Comparison of ENCODE assay signal across 12 cellular contexts in the genomic region with DNA sequence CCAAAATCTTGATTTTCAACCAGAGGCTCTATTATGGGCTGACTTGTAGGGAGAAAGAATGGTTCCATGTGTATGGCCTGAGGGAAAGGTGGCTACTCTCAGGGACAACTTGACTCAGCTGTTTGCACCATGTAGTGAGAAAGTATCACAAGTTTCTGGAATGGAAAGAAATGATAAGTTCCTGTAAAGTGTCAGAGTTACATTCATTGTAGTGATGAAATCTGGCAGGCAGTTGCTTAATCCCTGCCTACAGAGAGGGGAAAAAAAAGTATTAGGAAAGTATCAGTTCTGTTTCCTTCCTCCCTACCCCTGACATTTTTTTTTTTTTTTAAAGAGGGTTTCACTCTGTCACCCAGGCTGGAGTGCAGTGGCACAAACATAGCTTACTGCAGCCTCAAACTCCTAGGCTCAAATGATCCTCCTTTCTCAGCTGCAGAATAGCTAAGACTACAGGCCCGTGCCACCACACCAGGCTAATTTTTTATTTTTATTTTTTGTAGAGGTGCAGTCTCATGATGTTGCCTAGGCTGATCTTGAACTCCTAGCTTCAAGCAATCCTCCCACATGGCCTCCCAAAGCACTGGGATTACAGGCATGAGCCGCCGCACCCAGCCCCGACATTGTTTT. TPM values are rescaled to one million over a fixed set of nuclear protein-coding genes. Genes with fewer than 3 reads are reported as not detected.
DNase-seq lines count a peak whose midpoint lies in the region; ATAC-seq, FAIRE-seq and TF ChIP-seq lines count a peak whose summit lies in the region.
"Had no signal": no experiment of that assay in that cellular context is flagged by ENCODE, and none has a peak within 500 bp of the region (broad histone marks: within the 10 kb centered on the region; RNA-seq: fewer than 3 reads in every experiment).

No MANE protein-coding gene starts in this region.

- H3K4me3 ChIP-seq in AG04449 (ENCODE audit: low read depth, low read length) (no peak overlapping the region), HepG2 (replicated peaks in 1 of 3; ENCODE audit: insufficient read depth in 1 of 3, low read depth in 2 of 3, low read length in 3 of 3) (no peak overlapping the region)
- H3K4me3 ChIP-seq: lower lobe of right lung had no signal

- H3K9me3 Mint-ChIP-seq in activated naive CD4-positive, alpha-beta T cell treated with anti-CD3 and anti-CD28 coated beads, Interleukin-2, amount 50 U/mL, for 72 hours: no peaks in the 10 kb centered on the region

- ATAC-seq in activated naive CD4-positive, alpha-beta T cell treated with anti-CD3 and anti-CD28 coated beads, Interleukin-2, amount 50 U/mL, for 72 hours: peak; percentile 40 to 54
- ATAC-seq in HepG2 (no peak), T-helper 17 cell (no peak)

- H3K9ac ChIP-seq in HepG2 (ENCODE audit: insufficient read depth, low read depth, low read length): no peak overlapping the region

- H3K9me3 ChIP-seq in HepG2 (ENCODE audit: low read length) (no peaks in the 10 kb centered on the region), T-helper 17 cell (ENCODE audit: control insufficient read depth, low read length, poor library complexity, severe bottlenecking) (no peaks in the 10 kb centered on the region)
- H3K9me3 ChIP-seq: lower lobe of right lung had no signal

- no peak for TF ChIP-seq EP300 in HepG2 (IDR thresholded peaks at IDR 0.05; ENCODE audit: low read depth in 2 of 2, low read length in 2 of 2)
- TF ChIP-seq EP300 in HepG2 (CRISPR knock-in tag; IDR thresholded peaks at IDR 0.05; ENCODE audit: borderline replicate concordance): no peak

- no peak for TF ChIP-seq POLR2A in HepG2 (IDR thresholded peaks at IDR 0.05; ENCODE audit: insufficient read depth in 1 of 2, low read depth in 2 of 2, low read length in 2 of 2)

- no peak overlapping the region for H3K4me3 Mint-ChIP-seq in T-helper 17 cell

- peaks cover 0 to 4% of the 10 kb centered on the region in 2 donors for H3K36me3 Mint-ChIP-seq in activated naive CD4-positive, alpha-beta T cell treated with anti-CD3 and anti-CD28 coated beads, Interleukin-2, amount 50 U/mL, for 72 hours
- H3K36me3 Mint-ChIP-seq in T-helper 17 cell (ENCODE audit: low read depth): peaks cover 2% of the 10 kb centered on the region

- DNase-seq in AG04449 (ENCODE audit: low read depth, low spot score): peak; percentile 37
- peak; percentile 65 for DNase-seq in KBM-7
- DNase-seq in activated naive CD4-positive, alpha-beta T cell treated with anti-CD3 and anti-CD28 coated beads, Interleukin-2, amount 50 U/mL, for 72 hours (ENCODE audit: low spot score in 2 of 2): no peak
- DNase-seq in HepG2 (ENCODE audit: low spot score): no peak
- no peak for DNase-seq in cerebellar cortex (ENCODE audit: low spot score)
- no peak for DNase-seq in activated CD8-positive, alpha-beta memory T cell treated with anti-CD3 and anti-CD28 coated beads, Interleukin-2, amount 50 U/mL, for 4 hours
- DNase-seq in T-helper 17 cell: no peak
- no peak for DNase-seq in T1000 (lab: John Stamatoyannopoulos, UW)
- DNase-seq: erythroblast, lower lobe of right lung, NCI-H2171 had no signal

- peak overlapping the region in 1 of 2 donors; percentile 23 for H3K27ac Mint-ChIP-seq in activated naive CD4-positive, alpha-beta T cell treated with anti-CD3 and anti-CD28 coated beads, Interleukin-2, amount 50 U/mL, for 72 hours
- H3K27ac Mint-ChIP-seq in T-helper 17 cell: no peak overlapping the region

- no peak for TF ChIP-seq RAD21 in HepG2 (CRISPR knock-in tag; IDR thresholded peaks at IDR 0.05)

- H3K4me2 ChIP-seq in HepG2 (ENCODE audit: low read depth, low read length): no peak overlapping the region

- intact Hi-C loops in HepG2 (cut with micrococcal nuclease; ENCODE audit: unreplicated experiment): loop anchor here (10.0 kb wide), 1 partner anchor 655 kb away; a partner anchor contains a TSS

- no peaks in the 10 kb centered on the region for H3K27me3 ChIP-seq in HepG2 (ENCODE audit: control insufficient read depth in 1 of 2, insufficient read depth in 2 of 2, low read length in 2 of 2)

- H3K79me2 ChIP-seq in HepG2 (ENCODE audit: insufficient read depth, low read length): no peaks in the 10 kb centered on the region

- POLR2A ChIA-PET in AG04449 (lab: Yijun Ruan, JAX): no interaction called here
- POLR2A ChIA-PET in HepG2 (lab: Yijun Ruan, JAX): no interaction called here

- FAIRE-seq in HepG2 (lab: Jason Lieb, UNC): no peak
- FAIRE-seq: D721Med had no signal

- peaks cover 16% of the 10 kb centered on the region for H3K4me1 ChIP-seq in HepG2 (ENCODE audit: insufficient read depth, low read length)
- H3K4me1 ChIP-seq: lower lobe of right lung had no signal

- H3K27me3 Mint-ChIP-seq in T-helper 17 cell: no peaks in the 10 kb centered on the region

- BruUV-seq in HepG2 (replicated peaks; lab: Mats Ljungman, UMichigan): no TSS peak

- no peaks in the 10 kb centered on the region for H3K36me3 ChIP-seq in HepG2 (replicated peaks in 1 of 2; ENCODE audit: control insufficient read depth in 1 of 2, insufficient read depth in 2 of 2, low read length in 2 of 2)
- H3K36me3 ChIP-seq: lower lobe of right lung had no signal

- H2AFZ ChIP-seq in HepG2 (ENCODE audit: low read length): no peak overlapping the region

- 84% methylated on average over 4 of the region's 4 CpGs for WGBS in HepG2 (ENCODE audit: low lambda C conversion rate)

- no peak overlapping the region for H3K27ac ChIP-seq in HepG2 (ENCODE audit: extremely low read length, insufficient read depth, low read length)
- H3K27ac ChIP-seq: lower lobe of right lung had no signal

- no peaks in the 10 kb centered on the region for H4K20me1 ChIP-seq in HepG2 (ENCODE audit: insufficient read depth, low read length)

- TF ChIP-seq CTCF in AG04449 (IDR thresholded peaks at IDR 0.05; ENCODE audit: insufficient read depth, low read length, missing control alignments) (no peak), HepG2 (CRISPR knock-in tag; IDR thresholded peaks at IDR 0.05) (no peak)

- in situ Hi-C loops in KBM-7 (cut with MboI; ENCODE audit: low pct_unique_long_range_greater_than_20kb, low sequenced_read_pairs): no loop called here
- in situ Hi-C loops in HepG2 (cut with HindIII; ENCODE audit: extremely low pct_ligation_motif_present, low pct_unique_long_range_greater_than_20kb): loop anchor here (25.0 kb wide), 1 partner anchor 648 kb away; a partner anchor contains a TSS

- H3K4me1 Mint-ChIP-seq in T-helper 17 cell: peaks cover 6% of the 10 kb centered on the region

- CTCF ChIA-PET in AG04449 (lab: Yijun Ruan, JAX): no interaction called here
- CTCF ChIA-PET in HepG2 (lab: Yijun Ruan, JAX; ENCODE audit: low intra/inter-chr PET ratio, low total read pairs): no interaction called here

RNA-seq across cellular contexts. Expression of a gene that starts 4.7 kb away (rescaled TPM):
- total RNA-seq in activated naive CD4-positive, alpha-beta T cell treated with anti-CD3 and anti-CD28 coated beads, Interleukin-2, amount 50 U/mL, for 72 hours: 10 to 100 TPM; 30.4 to 36.0 TPM
- total RNA-seq in HepG2 (2016; rRNA removed; fragmentation: Illumina TruSeq; extraction: Trizol) (45.3 and 53.4 TPM in 2 replicates), T-helper 17 cell (10 to 100 TPM; 48.7 to 49.9 TPM)
- 63.0 and 88.0 TPM in 2 replicates for total RNA-seq in HepG2 (2016; cell fraction: cytosol; rRNA removed; fragmentation: Illumina TruSeq; extraction: Trizol; ENCODE audit: low read depth)
- total RNA-seq in HepG2 (2016; cell fraction: insoluble cytoplasmic fraction; rRNA removed; fragmentation: Illumina TruSeq; extraction: Trizol): 47.1 and 56.1 TPM in 2 replicates
- total RNA-seq in HepG2 (2016; cell fraction: membrane; rRNA removed; fragmentation: Illumina TruSeq; extraction: Trizol): 73.4 and 79.1 TPM in 2 replicates
- 47.7 and 52.7 TPM in 2 replicates for total RNA-seq in HepG2 (2016; cell fraction: nucleus; rRNA removed; fragmentation: Illumina TruSeq; extraction: Trizol)
- polyA plus RNA-seq in HepG2 (2011; rRNA removed): 17.4 TPM in 2 replicates
- 7.7 and 12.9 TPM in 2 replicates for polyA plus RNA-seq in HepG2 (2011; cell fraction: cytosol; rRNA removed)
- 9.5 and 10.5 TPM in 2 replicates for polyA plus RNA-seq in HepG2 (2011; cell fraction: nucleus; rRNA removed)
- 13.5 and 18.2 TPM in 2 replicates for polyA plus RNA-seq in HepG2 (2012)
- 78.1 and 98.5 TPM in 2 replicates for polyA plus RNA-seq in HepG2 (2016; cell fraction: cytosol; fragmentation: Illumina TruSeq; extraction: Trizol; ENCODE audit: low read depth)
- 41.7 and 43.3 TPM in 2 replicates for polyA plus RNA-seq in HepG2 (2016; cell fraction: insoluble cytoplasmic fraction; fragmentation: Illumina TruSeq; extraction: Trizol; ENCODE audit: low read depth)
- polyA plus RNA-seq in HepG2 (2016; cell fraction: membrane; fragmentation: Illumina TruSeq; extraction: Trizol; ENCODE audit: low read depth): 55.3 and 67.3 TPM in 2 replicates
- 34.6 and 35.2 TPM in 2 replicates for polyA plus RNA-seq in HepG2 (2016; cell fraction: nucleus; fragmentation: Illumina TruSeq; extraction: Trizol; ENCODE audit: insufficient read depth, low read depth)
- 21.9 and 32.7 TPM in 2 replicates for polyA minus RNA-seq in HepG2 (2011; rRNA and poly(A)+ RNA removed; ENCODE audit: low replicate concordance)
- polyA minus RNA-seq in HepG2 (2011; cell fraction: cytosol; rRNA and poly(A)+ RNA removed): 17.7 and 18.2 TPM in 2 replicates
- 93.9 and 97.2 TPM in 2 replicates for polyA minus RNA-seq in HepG2 (2011; cell fraction: nucleus; rRNA and poly(A)+ RNA removed)

RNA-seq across cellular contexts. Expression of a gene that starts 21.7 kb away (rescaled TPM):
- 10 to 100 TPM in 1 of 2 donors, 1 to 10 TPM in 1; 7.7 to 10.6 TPM for total RNA-seq in activated naive CD4-positive, alpha-beta T cell treated with anti-CD3 and anti-CD28 coated beads, Interleukin-2, amount 50 U/mL, for 72 hours
- total RNA-seq in HepG2 (2016; rRNA removed; fragmentation: Illumina TruSeq; extraction: Trizol) (41.8 and 48.4 TPM in 2 replicates), T-helper 17 cell (10 to 100 TPM; 14.1 to 20.5 TPM)
- 187 and 205 TPM in 2 replicates for total RNA-seq in HepG2 (2016; cell fraction: cytosol; rRNA removed; fragmentation: Illumina TruSeq; extraction: Trizol; ENCODE audit: low read depth)
- total RNA-seq in HepG2 (2016; cell fraction: insoluble cytoplasmic fraction; rRNA removed; fragmentation: Illumina TruSeq; extraction: Trizol): 40.1 and 43.4 TPM in 2 replicates
- 125 and 136 TPM in 2 replicates for total RNA-seq in HepG2 (2016; cell fraction: membrane; rRNA removed; fragmentation: Illumina TruSeq; extraction: Trizol)
- 24.8 and 29.3 TPM in 2 replicates for total RNA-seq in HepG2 (2016; cell fraction: nucleus; rRNA removed; fragmentation: Illumina TruSeq; extraction: Trizol)
- polyA plus RNA-seq in HepG2 (2011; rRNA removed): 24.4 and 25.6 TPM in 2 replicates
- 17.3 and 24.8 TPM in 2 replicates for polyA plus RNA-seq in HepG2 (2011; cell fraction: cytosol; rRNA removed)
- 12.5 and 18.9 TPM in 2 replicates for polyA plus RNA-seq in HepG2 (2011; cell fraction: nucleus; rRNA removed)
- polyA plus RNA-seq in HepG2 (2012): 37.2 and 53.0 TPM in 2 replicates
- polyA plus RNA-seq in HepG2 (2016; cell fraction: cytosol; fragmentation: Illumina TruSeq; extraction: Trizol; ENCODE audit: low read depth): 277 and 328 TPM in 2 replicates
- 44.1 and 47.5 TPM in 2 replicates for polyA plus RNA-seq in HepG2 (2016; cell fraction: insoluble cytoplasmic fraction; fragmentation: Illumina TruSeq; extraction: Trizol; ENCODE audit: low read depth)
- 136 and 146 TPM in 2 replicates for polyA plus RNA-seq in HepG2 (2016; cell fraction: membrane; fragmentation: Illumina TruSeq; extraction: Trizol; ENCODE audit: low read depth)
- 41.1 and 41.9 TPM in 2 replicates for polyA plus RNA-seq in HepG2 (2016; cell fraction: nucleus; fragmentation: Illumina TruSeq; extraction: Trizol; ENCODE audit: insufficient read depth, low read depth)
- 1.9 and 3.1 TPM in 2 replicates for polyA minus RNA-seq in HepG2 (2011; rRNA and poly(A)+ RNA removed; ENCODE audit: low replicate concordance)
- polyA minus RNA-seq in HepG2 (2011; cell fraction: cytosol; rRNA and poly(A)+ RNA removed): 10.3 and 11.5 TPM in 2 replicates
- polyA minus RNA-seq in HepG2 (2011; cell fraction: nucleus; rRNA and poly(A)+ RNA removed): 17.9 and 23.9 TPM in 2 replicates

RNA-seq across cellular contexts. Expression of a gene that starts 43.0 kb away (rescaled TPM):
- total RNA-seq in activated naive CD4-positive, alpha-beta T cell treated with anti-CD3 and anti-CD28 coated beads, Interleukin-2, amount 50 U/mL, for 72 hours: under 1 TPM; 0.39 to 0.82 TPM
- total RNA-seq in HepG2 (2016; rRNA removed; fragmentation: Illumina TruSeq; extraction: Trizol): 0.22 and 0.49 TPM in 2 replicates
- 0.30 and 0.62 TPM in 2 replicates for total RNA-seq in HepG2 (2016; cell fraction: cytosol; rRNA removed; fragmentation: Illumina TruSeq; extraction: Trizol; ENCODE audit: low read depth)
- 0.12 and 0.26 TPM in 2 replicates for total RNA-seq in HepG2 (2016; cell fraction: insoluble cytoplasmic fraction; rRNA removed; fragmentation: Illumina TruSeq; extraction: Trizol)
- total RNA-seq in HepG2 (2016; cell fraction: membrane; rRNA removed; fragmentation: Illumina TruSeq; extraction: Trizol): 0.53 and 0.83 TPM in 2 replicates
- not detected in 2 replicates for total RNA-seq in HepG2 (2016; cell fraction: nucleus; rRNA removed; fragmentation: Illumina TruSeq; extraction: Trizol)
- 0.09 and 0.10 TPM in 2 replicates for polyA plus RNA-seq in HepG2 (2011; rRNA removed)
- 0.15 and 0.23 TPM in 2 replicates for polyA plus RNA-seq in HepG2 (2011; cell fraction: cytosol; rRNA removed)
- polyA plus RNA-seq in HepG2 (2011; cell fraction: nucleus; rRNA removed): not detected in 2 replicates
- polyA plus RNA-seq in HepG2 (2012): 0.16 and 0.30 TPM in 2 replicates
- 0.53 and 0.61 TPM in 2 replicates for polyA plus RNA-seq in HepG2 (2016; cell fraction: cytosol; fragmentation: Illumina TruSeq; extraction: Trizol; ENCODE audit: low read depth)
- 0.44 TPM in 1 of 2 replicates, not detected in the other for polyA plus RNA-seq in HepG2 (2016; cell fraction: insoluble cytoplasmic fraction; fragmentation: Illumina TruSeq; extraction: Trizol; ENCODE audit: low read depth)
- polyA plus RNA-seq in HepG2 (2016; cell fraction: membrane; fragmentation: Illumina TruSeq; extraction: Trizol; ENCODE audit: low read depth): 0.40 and 0.46 TPM in 2 replicates
- 0.23 TPM in 1 of 2 replicates, not detected in the other for polyA plus RNA-seq in HepG2 (2016; cell fraction: nucleus; fragmentation: Illumina TruSeq; extraction: Trizol; ENCODE audit: insufficient read depth, low read depth)
- polyA minus RNA-seq in HepG2 (2011; rRNA and poly(A)+ RNA removed; ENCODE audit: low replicate concordance): not detected in 2 replicates
- polyA minus RNA-seq in HepG2 (2011; cell fraction: cytosol; rRNA and poly(A)+ RNA removed): not detected in 2 replicates
- 0.26 and 0.37 TPM in 2 replicates for polyA minus RNA-seq in HepG2 (2011; cell fraction: nucleus; rRNA and poly(A)+ RNA removed)
- total RNA-seq in T-helper 17 cell: 1 to 10 TPM in 1 of 2 donors, under 1 TPM in 1; 0.89 to 1.9 TPM

Comparison
In these comparisons a context has a peak if more than half of its experiments do, and no peak if none do; other contexts are left out.
1. DNase-seq: peak in AG04449 (single experiment) and KBM-7 (single experiment); none in activated naive CD4-positive, alpha-beta T cell treated with anti-CD3 and anti-CD28 coated beads, Interleukin-2, amount 50 U/mL, for 72 hours (0 of 2), HepG2 (single experiment), cerebellar cortex (single experiment), activated CD8-positive, alpha-beta memory T cell treated with anti-CD3 and anti-CD28 coated beads, Interleukin-2, amount 50 U/mL, for 4 hours (single experiment), T-helper 17 cell (0 of 3) and T1000 (single experiment).
2. ATAC-seq: peak in activated naive CD4-positive, alpha-beta T cell treated with anti-CD3 and anti-CD28 coated beads, Interleukin-2, amount 50 U/mL, for 72 hours (2 of 2); none in HepG2 (single experiment) and T-helper 17 cell (single experiment).